In the genomic region with DNA sequence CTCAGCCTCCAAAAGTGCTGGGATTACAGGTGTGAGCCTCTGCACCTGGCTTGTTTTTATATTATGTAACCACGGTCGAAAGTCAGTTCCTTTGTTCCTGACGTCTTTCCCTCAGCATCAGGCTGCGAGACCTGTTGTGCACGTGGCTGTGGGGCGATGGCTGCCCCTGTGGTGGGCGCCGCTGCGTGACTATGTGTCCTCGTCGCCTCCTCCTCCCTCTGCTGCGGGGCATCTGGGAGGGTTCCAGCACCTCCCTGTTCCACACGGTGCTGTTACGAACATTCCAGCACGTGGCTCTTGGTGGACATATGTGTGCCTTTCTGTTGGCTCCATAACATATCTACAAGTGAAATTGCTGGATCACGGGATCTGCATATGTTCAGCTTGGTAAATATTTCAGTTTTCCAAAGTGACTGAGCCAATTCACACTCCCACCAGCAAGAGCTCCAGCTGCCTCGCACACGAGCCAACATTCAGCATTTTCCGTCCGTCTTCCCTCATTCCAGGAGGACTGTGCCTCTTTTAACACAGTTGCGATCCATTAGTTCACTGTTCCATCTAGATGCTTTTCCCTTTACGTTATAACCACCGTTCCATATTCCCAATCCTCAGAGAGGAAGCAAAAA, we compare ENCODE assay signal across 23 cellular contexts. TPM values are rescaled to one million over a fixed set of nuclear protein-coding genes. Genes with fewer than 3 reads are reported as not detected.
DNase-seq lines count a peak whose midpoint lies in the region; ATAC-seq and TF ChIP-seq lines count a peak whose summit lies in the region.
"Had no signal": no experiment of that assay in that cellular context is flagged by ENCODE, and none has a peak within 500 bp of the region (broad histone marks: within the 10 kb centered on the region; RNA-seq: fewer than 3 reads in every experiment).

No MANE protein-coding gene starts in this region.

- no peak overlapping the region for H3K4me3 Mint-ChIP-seq in activated CD8-positive, alpha-beta memory T cell treated with anti-CD3 and anti-CD28 coated beads, Interleukin-2, amount 10 ng/mL, durations not matched to agents 7 days and 5 days
- H3K4me3 Mint-ChIP-seq in H9, result no peak overlapping the region
- H3K4me3 Mint-ChIP-seq: effector memory CD8-positive, alpha-beta T cell; GM23338; natural killer cell had no signal

- no peaks in the 10 kb centered on the region for H3K23me2 ChIP-seq in H9 (ENCODE audit: insufficient read length, low read depth, low read length, poor library complexity, severe bottlenecking)

- no peak overlapping the region for H3K27ac ChIP-seq in H9 (ENCODE audit: insufficient read length, low read depth, low read length)
- H3K27ac ChIP-seq: SJSA1, skin epidermis had no signal

- H3K9me3 ChIP-seq in HAP-1, result no peaks in the 10 kb centered on the region
- H3K9me3 ChIP-seq in H9 (ENCODE audit: control insufficient read depth, low read depth, low read length), result no peaks in the 10 kb centered on the region
- H3K9me3 ChIP-seq: SJSA1 had no signal

- H3K27me3 ChIP-seq in HAP-1 (ENCODE audit: low read depth) (no peaks in the 10 kb centered on the region), H9 (ENCODE audit: insufficient read depth, low read length) (no peaks in the 10 kb centered on the region)
- H3K27me3 ChIP-seq: SJSA1 had no signal

- no peak overlapping the region for H3K4me3 ChIP-seq in HAP-1
- H3K4me3 ChIP-seq: GM23338, K562, SJSA1, skin epidermis had no signal

- H3K4ac ChIP-seq in H9 (ENCODE audit: low read depth, low read length), result no peak overlapping the region

- no peak overlapping the region for H4K91ac ChIP-seq in H9 (ENCODE audit: insufficient read length, low read depth, low read length)

- H3K4me1 Mint-ChIP-seq in activated CD8-positive, alpha-beta memory T cell treated with anti-CD3 and anti-CD28 coated beads, Interleukin-2, amount 10 ng/mL, durations not matched to agents 7 days and 5 days, result no peaks in the 10 kb centered on the region
- no peaks in the 10 kb centered on the region for H3K4me1 Mint-ChIP-seq in H9
- H3K4me1 Mint-ChIP-seq: GM23338 had no signal

- intact Hi-C loops in Right ventricle myocardium superior (cut with DNase I), result no loop called here
- intact Hi-C loops in left ventricle myocardium superior (cut with micrococcal nuclease), result no loop called here

- H3K27ac Mint-ChIP-seq in activated CD8-positive, alpha-beta memory T cell treated with anti-CD3 and anti-CD28 coated beads, Interleukin-2, amount 10 ng/mL, durations not matched to agents 7 days and 5 days, result no peak overlapping the region
- H3K27ac Mint-ChIP-seq in H9, result peak overlapping the region in 1 of 3 experiments; percentile 14; a peak in 2 of 7 replicates
- H3K27ac Mint-ChIP-seq: effector memory CD8-positive, alpha-beta T cell; GM23338; natural killer cell had no signal

- H3K36me3 Mint-ChIP-seq in activated CD8-positive, alpha-beta memory T cell treated with anti-CD3 and anti-CD28 coated beads, Interleukin-2, amount 10 ng/mL, durations not matched to agents 7 days and 5 days, result no peaks in the 10 kb centered on the region
- no peaks in the 10 kb centered on the region; a peak in 3 of 7 replicates for H3K36me3 Mint-ChIP-seq in H9 (ENCODE audit: insufficient read depth in 1 of 3, low read depth in 3 of 3)
- H3K36me3 Mint-ChIP-seq: natural killer cell had no signal

- WGBS in H9 (ENCODE audit: extremely low coverage, insufficient read length, low lambda C conversion rate), result no CpG with 5 or more reads among the region's 23 CpGs

- no peaks in the 10 kb centered on the region; the same call in 1 of the 2 replicates for H3K79me2 ChIP-seq in H9 (ENCODE audit: insufficient read depth, low read length)

- H4K8ac ChIP-seq in H9 (replicated peaks; ENCODE audit: insufficient read length, low read depth, low read length), result no peak overlapping the region

- no peak overlapping the region for H2AFZ ChIP-seq in H9 (ENCODE audit: low read length)
- H2AFZ ChIP-seq: GM23338 had no signal

- no peak overlapping the region for H3K23ac ChIP-seq in H9 (ENCODE audit: insufficient read length, low read depth, low read length)

- H4K5ac ChIP-seq in H9 (ENCODE audit: insufficient read length, low read depth, low read length), result no peak overlapping the region

- H3K14ac ChIP-seq in H9 (ENCODE audit: insufficient read depth, low read length), result no peak overlapping the region

- in situ Hi-C loops in HAP-1 (cut with MboI; ENCODE audit: low sequenced_read_pairs), result no loop called here

- H3K79me1 ChIP-seq in H9 (ENCODE audit: insufficient read depth, low read depth, low read length, poor library complexity, severe bottlenecking), result no peaks in the 10 kb centered on the region

- H3K4me1 ChIP-seq in HAP-1 (no peaks in the 10 kb centered on the region), H9 (ENCODE audit: insufficient read depth, low read length) (no peaks in the 10 kb centered on the region)
- H3K4me1 ChIP-seq: SJSA1 had no signal

- H3T11ph ChIP-seq in H9 (ENCODE audit: low read length), result no peak overlapping the region

- DNase-seq in Right ventricle myocardium superior, result peak; percentile 27
- no peak for DNase-seq in left ventricle myocardium superior
- peak; percentile 91 for DNase-seq in NCI-H1694 treated with DMSO at 0.1 percent for 48 hours (lab: John Stamatoyannopoulos, UW)
- peak; percentile 51 for DNase-seq in inferior parietal cortex (ENCODE audit: extremely low spot score)
- no peak for DNase-seq in HAP-1 (ENCODE audit: low spot score in 2 of 2)
- DNase-seq in activated CD8-positive, alpha-beta memory T cell treated with anti-CD3 and anti-CD28 coated beads, Interleukin-2, amount 10 ng/mL, durations not matched to agents 7 days and 5 days, result no peak
- no peak for DNase-seq in H9
- DNase-seq: 8988T; activated naive CD4-positive, alpha-beta T cell treated with Interleukin-2 at 50 U/mL for 16 hours; aorta; effector memory CD8-positive, alpha-beta T cell; islet precursor cell; mammary epithelial cell; natural killer cell; NCI-H2081 treated with DMSO at 0.1 percent for 48 hours; NCI-H524 treated with DMSO at 0.1 percent for 48 hours; stimulated activated CD4-positive, alpha-beta T cell treated with anti-CD3 and anti-CD28 coated beads, Interleukin-4, amount 100 ng/mL, for 24 hours; T-helper 9 cell had no signal

- no peak overlapping the region for H2BK5ac ChIP-seq in H9 (ENCODE audit: insufficient read length, low read length)

- no peaks in the 10 kb centered on the region for H3K36me3 ChIP-seq in HAP-1 (replicated peaks)
- H3K36me3 ChIP-seq: SJSA1 had no signal

- no peak overlapping the region for H2BK120ac ChIP-seq in H9 (ENCODE audit: low read depth, low read length, poor library complexity, severe bottlenecking)

- no peaks in the 10 kb centered on the region for H4K20me1 ChIP-seq in H9 (ENCODE audit: control insufficient read depth, insufficient read depth, insufficient read length)

- no peak overlapping the region for H3K56ac ChIP-seq in H9 (ENCODE audit: insufficient read length, low read depth, low read length)

- no peak overlapping the region for H2AK5ac ChIP-seq in H9 (ENCODE audit: insufficient read length, low read length)

- no peak overlapping the region for H3K4me2 ChIP-seq in H9 (ENCODE audit: insufficient read depth, insufficient read length, low read length)
- H3K4me2 ChIP-seq: GM23338 had no signal

- TF ChIP-seq CTCF in H9 (conservative IDR thresholded peaks at IDR 0.05), result no peak

- no peak overlapping the region for H3K18ac ChIP-seq in H9 (ENCODE audit: insufficient read length, low read depth, low read length)

- no peak overlapping the region for H2BK20ac ChIP-seq in H9 (ENCODE audit: low read depth, low read length, poor library complexity, severe bottlenecking)

- ATAC-seq in Right ventricle myocardium superior (ENCODE audit: poor library complexity) (no peak), left ventricle myocardium superior (no peak), HG03469 (IDR thresholded peaks at IDR 0.05; ENCODE audit: unreplicated experiment) (no peak)
- ATAC-seq in activated CD8-positive, alpha-beta memory T cell treated with anti-CD3 and anti-CD28 coated beads, Interleukin-2, amount 10 ng/mL, durations not matched to agents 7 days and 5 days, result no peak
- ATAC-seq: GM23338, K562, natural killer cell had no signal

- no peak overlapping the region for H3K9ac ChIP-seq in H9 (ENCODE audit: extremely low read depth, insufficient read length, low read length)

- H2BK15ac ChIP-seq in H9 (ENCODE audit: low read depth, low read length), result no peak overlapping the region

- CTCF ChIA-PET in activated CD8-positive, alpha-beta memory T cell treated with anti-CD3 and anti-CD28 coated beads, Interleukin-2, amount 10 ng/mL, durations not matched to agents 7 days and 5 days (lab: Charles Lee), result no interaction called here

- no peaks in the 10 kb centered on the region for H3K9me3 Mint-ChIP-seq in activated CD8-positive, alpha-beta memory T cell treated with anti-CD3 and anti-CD28 coated beads, Interleukin-2, amount 10 ng/mL, durations not matched to agents 7 days and 5 days (ENCODE audit: low read depth)
- no peaks in the 10 kb centered on the region for H3K9me3 Mint-ChIP-seq in H9
- H3K9me3 Mint-ChIP-seq: effector memory CD8-positive, alpha-beta T cell; GM23338; natural killer cell had no signal

- H2BK12ac ChIP-seq in H9 (ENCODE audit: insufficient read length, low read depth, low read length), result no peak overlapping the region

- no peaks in the 10 kb centered on the region for H3K27me3 Mint-ChIP-seq in activated CD8-positive, alpha-beta memory T cell treated with anti-CD3 and anti-CD28 coated beads, Interleukin-2, amount 10 ng/mL, durations not matched to agents 7 days and 5 days
- H3K27me3 Mint-ChIP-seq in H9 (ENCODE audit: low read depth), result no peaks in the 10 kb centered on the region
- H3K27me3 Mint-ChIP-seq: effector memory CD8-positive, alpha-beta T cell had no signal

RNA-seq across cellular contexts. Expression of gene SNX8, which starts 25.1 kb away (rescaled TPM):
- 19.1 TPM for total RNA-seq in Right ventricle myocardium superior
- total RNA-seq in left ventricle myocardium superior, result 16.7 TPM
- total RNA-seq in activated CD8-positive, alpha-beta memory T cell treated with anti-CD3 and anti-CD28 coated beads, Interleukin-2, amount 10 ng/mL, durations not matched to agents 7 days and 5 days, result 10 to 100 TPM; 25.0 to 27.9 TPM
- total RNA-seq in H9 (2021), result 40.6 and 45.6 TPM in 2 replicates

RNA-seq across cellular contexts. Expression of gene NUDT1, which starts 47.1 kb away (rescaled TPM):
- total RNA-seq in Right ventricle myocardium superior, result 10.6 TPM
- total RNA-seq in left ventricle myocardium superior, result 13.2 TPM
- 100 to 1,000 TPM in 1 of 2 experiments, 10 to 100 TPM in 1; 85.7 to 105 TPM for total RNA-seq in activated CD8-positive, alpha-beta memory T cell treated with anti-CD3 and anti-CD28 coated beads, Interleukin-2, amount 10 ng/mL, durations not matched to agents 7 days and 5 days
- total RNA-seq in H9 (2021), result 80.3 and 84.7 TPM in 2 replicates

RNA-seq across cellular contexts. Expression of gene MRM2, which starts 47.1 kb away (rescaled TPM):
- total RNA-seq in Right ventricle myocardium superior, result 20.0 TPM
- 23.5 TPM for total RNA-seq in left ventricle myocardium superior
- total RNA-seq in activated CD8-positive, alpha-beta memory T cell treated with anti-CD3 and anti-CD28 coated beads, Interleukin-2, amount 10 ng/mL, durations not matched to agents 7 days and 5 days, result 10 to 100 TPM; 27.6 to 35.1 TPM
- 57.2 and 59.0 TPM in 2 replicates for total RNA-seq in H9 (2021)

RNA-seq across cellular contexts. Expression of gene MAD1L1, which starts 56.4 kb away (rescaled TPM):
- total RNA-seq in Right ventricle myocardium superior, result 17.9 TPM
- 19.1 TPM for total RNA-seq in left ventricle myocardium superior
- total RNA-seq in activated CD8-positive, alpha-beta memory T cell treated with anti-CD3 and anti-CD28 coated beads, Interleukin-2, amount 10 ng/mL, durations not matched to agents 7 days and 5 days, result 10 to 100 TPM; 60.0 to 97.7 TPM
- total RNA-seq in H9 (2021), result 37.4 and 39.0 TPM in 2 replicates

Comparison
In these comparisons a context has a peak if more than half of its experiments do, and no peak if none do; other contexts are left out.
1. DNase-seq: peak in Right ventricle myocardium superior (single experiment), NCI-H1694 treated with DMSO at 0.1 percent for 48 hours (single experiment) and inferior parietal cortex (single experiment); none in left ventricle myocardium superior (single experiment), HAP-1 (0 of 2), activated CD8-positive, alpha-beta memory T cell treated with anti-CD3 and anti-CD28 coated beads, Interleukin-2, amount 10 ng/mL, durations not matched to agents 7 days and 5 days (single experiment) and H9 (single experiment).